Comparison of ENCODE assay signal across 2 cellular contexts in the genomic region with DNA sequence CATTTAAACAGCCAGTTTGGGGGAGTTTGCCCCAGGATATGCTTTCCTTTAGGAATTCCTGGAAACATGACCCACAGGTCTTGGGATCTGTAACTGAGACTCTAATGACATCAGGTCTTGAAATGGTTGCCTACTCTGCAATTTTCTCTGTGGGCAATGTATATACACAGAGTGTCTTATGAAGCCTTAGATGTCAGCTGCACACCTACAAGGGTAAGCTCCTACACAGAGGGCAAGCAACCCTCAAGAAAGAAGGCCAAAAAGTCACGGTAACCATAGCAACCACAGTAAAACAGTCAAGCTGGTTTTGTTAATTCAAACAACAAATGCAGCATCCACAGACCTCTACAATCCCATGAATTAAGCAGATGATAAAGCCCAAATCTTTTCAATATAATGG.
TF ChIP-seq lines count a peak whose summit lies in the region.

No MANE protein-coding gene starts in this region.

TF ChIP-seq in GM12878, 131 proteins besides CTCF, POLR2A, EP300 and RAD21 (continued from another document):
- TF ChIP-seq, protein P1, sequence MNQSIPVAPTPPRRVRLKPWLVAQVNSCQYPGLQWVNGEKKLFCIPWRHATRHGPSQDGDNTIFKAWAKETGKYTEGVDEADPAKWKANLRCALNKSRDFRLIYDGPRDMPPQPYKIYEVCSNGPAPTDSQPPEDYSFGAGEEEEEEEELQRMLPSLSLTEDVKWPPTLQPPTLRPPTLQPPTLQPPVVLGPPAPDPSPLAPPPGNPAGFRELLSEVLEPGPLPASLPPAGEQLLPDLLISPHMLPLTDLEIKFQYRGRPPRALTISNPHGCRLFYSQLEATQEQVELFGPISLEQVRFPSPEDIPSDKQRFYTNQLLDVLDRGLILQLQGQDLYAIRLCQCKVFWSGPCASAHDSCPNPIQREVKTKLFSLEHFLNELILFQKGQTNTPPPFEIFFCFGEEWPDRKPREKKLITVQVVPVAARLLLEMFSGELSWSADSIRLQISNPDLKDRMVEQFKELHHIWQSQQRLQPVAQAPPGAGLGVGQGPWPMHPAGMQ (IDR thresholded peaks at IDR 0.05; ENCODE audit: borderline replicate concordance), result no peak
- TF ChIP-seq ZNF217 (IDR thresholded peaks at IDR 0.05), result no peak

TF ChIP-seq in neural cell, 6 proteins besides CTCF, POLR2A, EP300 and RAD21 (continued from another document):
- TF ChIP-seq, protein P2, sequence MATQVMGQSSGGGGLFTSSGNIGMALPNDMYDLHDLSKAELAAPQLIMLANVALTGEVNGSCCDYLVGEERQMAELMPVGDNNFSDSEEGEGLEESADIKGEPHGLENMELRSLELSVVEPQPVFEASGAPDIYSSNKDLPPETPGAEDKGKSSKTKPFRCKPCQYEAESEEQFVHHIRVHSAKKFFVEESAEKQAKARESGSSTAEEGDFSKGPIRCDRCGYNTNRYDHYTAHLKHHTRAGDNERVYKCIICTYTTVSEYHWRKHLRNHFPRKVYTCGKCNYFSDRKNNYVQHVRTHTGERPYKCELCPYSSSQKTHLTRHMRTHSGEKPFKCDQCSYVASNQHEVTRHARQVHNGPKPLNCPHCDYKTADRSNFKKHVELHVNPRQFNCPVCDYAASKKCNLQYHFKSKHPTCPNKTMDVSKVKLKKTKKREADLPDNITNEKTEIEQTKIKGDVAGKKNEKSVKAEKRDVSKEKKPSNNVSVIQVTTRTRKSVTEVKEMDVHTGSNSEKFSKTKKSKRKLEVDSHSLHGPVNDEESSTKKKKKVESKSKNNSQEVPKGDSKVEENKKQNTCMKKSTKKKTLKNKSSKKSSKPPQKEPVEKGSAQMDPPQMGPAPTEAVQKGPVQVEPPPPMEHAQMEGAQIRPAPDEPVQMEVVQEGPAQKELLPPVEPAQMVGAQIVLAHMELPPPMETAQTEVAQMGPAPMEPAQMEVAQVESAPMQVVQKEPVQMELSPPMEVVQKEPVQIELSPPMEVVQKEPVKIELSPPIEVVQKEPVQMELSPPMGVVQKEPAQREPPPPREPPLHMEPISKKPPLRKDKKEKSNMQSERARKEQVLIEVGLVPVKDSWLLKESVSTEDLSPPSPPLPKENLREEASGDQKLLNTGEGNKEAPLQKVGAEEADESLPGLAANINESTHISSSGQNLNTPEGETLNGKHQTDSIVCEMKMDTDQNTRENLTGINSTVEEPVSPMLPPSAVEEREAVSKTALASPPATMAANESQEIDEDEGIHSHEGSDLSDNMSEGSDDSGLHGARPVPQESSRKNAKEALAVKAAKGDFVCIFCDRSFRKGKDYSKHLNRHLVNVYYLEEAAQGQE (IDR thresholded peaks at IDR 0.05; ENCODE audit: borderline replicate concordance), result no peak
